9 cellular contexts compared by ENCODE assay signal in genomic region chr4:135418353-135418752, GRCh38.
DNase-seq lines count a peak whose midpoint lies in the region; ATAC-seq, FAIRE-seq and TF ChIP-seq lines count a peak whose summit lies in the region.
"Had no signal": no experiment of that assay in that cellular context is flagged by ENCODE, and none has a peak within 500 bp of the region (broad histone marks: within the 10 kb centered on the region; RNA-seq: fewer than 3 reads in every experiment).

No MANE protein-coding gene starts in this region.

- TF ChIP-seq POLR2A in spleen (IDR thresholded peaks at IDR 0.05): no peak

- H3K9me3 Mint-ChIP-seq in glutamatergic neuron (ENCODE audit: unreplicated experiment): no peaks in the 10 kb centered on the region

- H3K4me1 Mint-ChIP-seq in glutamatergic neuron (ENCODE audit: low read depth, unreplicated experiment): no peaks in the 10 kb centered on the region
- H3K4me1 Mint-ChIP-seq: brain had no signal

- no peaks in the 10 kb centered on the region for H3K9me3 ChIP-seq in spleen

- TF ChIP-seq CTCF in D721Med (IDR thresholded peaks at IDR 0.05; ENCODE audit: insufficient read depth, missing control alignments): peak; percentile 39
- peak; percentile 70 for TF ChIP-seq CTCF in glutamatergic neuron (IDR thresholded peaks at IDR 0.05; ENCODE audit: partially characterized antibody, unreplicated experiment)
- TF ChIP-seq CTCF in spleen (IDR thresholded peaks at IDR 0.05 in 8 of 11, conservative IDR thresholded peaks at IDR 0.05 in 3 of 11): no peak

- H3K4me3 ChIP-seq in H7 (ENCODE audit: insufficient read depth, low read depth, low read length): no peak overlapping the region
- no peak overlapping the region for H3K4me3 ChIP-seq in spleen

- no peak for DNase-seq in D721Med (ENCODE audit: insufficient read length, low spot score)
- DNase-seq in H7: peak; percentile 14
- DNase-seq in NCI-H460 (ENCODE audit: extremely low read depth, low read depth): peak; percentile 6
- DNase-seq in glutamatergic neuron: no peak
- no peak for DNase-seq in caudate nucleus (lab: John Stamatoyannopoulos, UW)
- no peak for DNase-seq in spleen

- peaks cover 1% of the 10 kb centered on the region for H3K27me3 Mint-ChIP-seq in glutamatergic neuron (ENCODE audit: unreplicated experiment)

- H3K36me3 Mint-ChIP-seq in glutamatergic neuron (ENCODE audit: unreplicated experiment): no peaks in the 10 kb centered on the region
- H3K36me3 Mint-ChIP-seq: brain had no signal

- WGBS in spleen, 5 donors: 70 to 96% (median 83%) methylated on average over 1 of the region's 1 CpG

- intact Hi-C loops in spleen (cut with DNase I; ENCODE audit: low total_unique reads): no loop called here

- H3K4me1 ChIP-seq in spleen: no peaks in the 10 kb centered on the region

- FAIRE-seq in D721Med (lab: Jason Lieb, UNC): peak; percentile 66

- H3K27ac ChIP-seq in caudate nucleus (ENCODE audit: low read depth, low read length) (no peak overlapping the region), spleen (no peak overlapping the region)

- no peak overlapping the region for H3K4me3 Mint-ChIP-seq in glutamatergic neuron (ENCODE audit: unreplicated experiment)
- H3K4me3 Mint-ChIP-seq: brain had no signal

- ATAC-seq in GM18870 (IDR thresholded peaks at IDR 0.05; ENCODE audit: unreplicated experiment): no peak
- ATAC-seq in HG03108 (IDR thresholded peaks at IDR 0.05; ENCODE audit: unreplicated experiment): no peak

- H3K36me3 ChIP-seq in H7 (replicated peaks; ENCODE audit: control insufficient read depth, insufficient read depth, low read length) (no peaks in the 10 kb centered on the region), spleen (no peaks in the 10 kb centered on the region)

- no peaks in the 10 kb centered on the region for H3K27me3 ChIP-seq in H7 (ENCODE audit: control insufficient read depth, insufficient read depth, low read length)
- no peaks in the 10 kb centered on the region for H3K27me3 ChIP-seq in spleen (replicated peaks in 1 of 7)

- no peak overlapping the region for H3K27ac Mint-ChIP-seq in glutamatergic neuron (ENCODE audit: unreplicated experiment)
- H3K27ac Mint-ChIP-seq: brain had no signal

Comparison
In these comparisons a context has a peak if more than half of its experiments do, and no peak if none do; other contexts are left out.
1. DNase-seq: peak in H7 (single experiment) and NCI-H460 (single experiment); none in D721Med (single experiment), glutamatergic neuron (single experiment), caudate nucleus (0 of 61) and spleen (single experiment).
2. CTCF ChIP-seq: peak in D721Med (single experiment) and glutamatergic neuron (single experiment); none in spleen (0 of 11).